ENCODE assay signal across 2 cellular contexts in genomic region chr14:100658514-100658886, GRCh38.
TF ChIP-seq lines count a peak whose summit lies in the region.

No MANE protein-coding gene starts in this region.

TF ChIP-seq in H1, 55 proteins besides CTCF, POLR2A, EP300 and RAD21:
- TF ChIP-seq KDM1A (IDR thresholded peaks at IDR 0.05; ENCODE audit: borderline replicate concordance, low read length) (no peak), SP1 (IDR thresholded peaks at IDR 0.05; ENCODE audit: low read depth, low read length) (no peak), EGR1 (IDR thresholded peaks at IDR 0.05; ENCODE audit: borderline replicate concordance, low read depth, low read length) (no peak)

TF ChIP-seq in HEK293T, 16 proteins besides CTCF, POLR2A, EP300 and RAD21:
- no peak for TF ChIP-seq FOXA1 (IDR thresholded peaks at IDR 0.05)
- no peak for TF ChIP-seq LEF1 (IDR thresholded peaks at IDR 0.05; ENCODE audit: borderline replicate concordance)
- no peak for TF ChIP-seq SUZ12 (IDR thresholded peaks at IDR 0.05)
- no peak for TF ChIP-seq BHLHE40 (IDR thresholded peaks at IDR 0.05; ENCODE audit: borderline replicate concordance)
- no peak for TF ChIP-seq ZNF384 (IDR thresholded peaks at IDR 0.05)
- no peak for TF ChIP-seq ELF4 (IDR thresholded peaks at IDR 0.05)
- TF ChIP-seq ARNT (IDR thresholded peaks at IDR 0.05): no peak
- no peak for TF ChIP-seq L3MBTL2 (conservative IDR thresholded peaks at IDR 0.05)
- TF ChIP-seq NFRKB (IDR thresholded peaks at IDR 0.05): no peak
- no peak for TF ChIP-seq TARDBP (IDR thresholded peaks at IDR 0.05)
- TF ChIP-seq CTBP1 (IDR thresholded peaks at IDR 0.05; ENCODE audit: borderline replicate concordance): no peak
- no peak for TF ChIP-seq FOXK2 (IDR thresholded peaks at IDR 0.05)
- no peak for TF ChIP-seq FOXM1 (IDR thresholded peaks at IDR 0.05; ENCODE audit: borderline replicate concordance)
- no peak for TF ChIP-seq PKNOX1 (IDR thresholded peaks at IDR 0.05)
- no peak for TF ChIP-seq SP1 (IDR thresholded peaks at IDR 0.05)
- TF ChIP-seq HDGF (IDR thresholded peaks at IDR 0.05; ENCODE audit: borderline replicate concordance): no peak
